In the genomic region with DNA sequence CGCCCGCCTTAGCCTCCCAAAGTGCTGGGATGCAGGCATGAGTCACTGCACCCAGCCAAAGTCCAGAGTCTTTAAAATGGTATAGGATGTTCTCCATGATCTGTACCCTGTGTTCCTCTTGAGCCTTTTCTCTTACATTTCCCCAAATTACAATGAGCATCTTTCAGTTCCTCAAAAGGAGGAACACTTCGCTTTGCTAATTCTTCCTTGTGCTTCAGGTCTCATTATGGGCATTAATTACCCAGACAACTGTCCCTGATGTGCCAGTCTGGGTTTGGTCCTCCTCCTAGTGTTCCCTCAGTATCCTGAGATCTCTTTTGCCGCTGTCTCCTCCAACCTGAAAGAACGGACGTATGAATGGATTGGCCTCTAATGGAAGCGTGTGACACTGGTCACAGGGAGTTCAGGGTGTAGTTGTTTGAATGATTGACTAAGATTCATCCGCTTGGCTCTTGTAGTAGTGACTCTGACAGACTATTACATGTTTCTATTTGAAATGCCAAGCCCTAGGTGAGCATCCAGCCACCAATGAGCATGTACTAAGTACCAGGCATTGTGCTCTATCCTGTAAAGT, we compare ENCODE assay signal across 1 cellular context.
TF ChIP-seq lines count a peak whose summit lies in the region.

No MANE protein-coding gene starts in this region.

TF ChIP-seq in GM12878, 131 proteins besides CTCF, POLR2A, EP300 and RAD21 (continued from another document):
- TF ChIP-seq CUX1 (IDR thresholded peaks at IDR 0.05; ENCODE audit: insufficient replicate concordance, low read depth, low read length) (peak; percentile 11), NR2F1 (conservative IDR thresholded peaks at IDR 0.05) (no peak), IKZF1 (conservative IDR thresholded peaks at IDR 0.05) (peak; percentile 96), SMAD1 (IDR thresholded peaks at IDR 0.05; ENCODE audit: low read depth, partially characterized antibody) (no peak), BHLHE40 (IDR thresholded peaks at IDR 0.05; ENCODE audit: borderline replicate concordance in 1 of 2, low read depth in 2 of 2, low read length in 1 of 2) (0 out of 4 replicates have a peak, but pooled peaks of 1 of the 2 experiments have one; percentile 10), STAT3 (IDR thresholded peaks at IDR 0.05; ENCODE audit: low read depth, low read length) (no peak), CEBPB (IDR thresholded peaks at IDR 0.05; ENCODE audit: borderline replicate concordance in 1 of 2, low read depth in 2 of 2, low read length in 2 of 2) (0 out of 4 replicates have a peak, but pooled peaks of 1 of the 2 experiments have one; percentile 31), BCL11A (IDR thresholded peaks at IDR 0.05; ENCODE audit: low read depth, low read length) (peak; percentile 70; the same call in 1 of the 2 replicates), PAX5 (IDR thresholded peaks at IDR 0.05; ENCODE audit: borderline replicate concordance, low read depth, low read length) (no peak), JUNB (IDR thresholded peaks at IDR 0.05) (peak; percentile 52), CREM (IDR thresholded peaks at IDR 0.05; ENCODE audit: low read depth) (0 out of 2 replicates have a peak, but pooled peaks have one; percentile 38), ATF7 (IDR thresholded peaks at IDR 0.05; ENCODE audit: low read depth) (peak; percentile 21), CHD4 (IDR thresholded peaks at IDR 0.05) (no peak), FOS (IDR thresholded peaks at IDR 0.05; ENCODE audit: borderline replicate concordance, extremely low read depth, insufficient read length) (no peak), GABPA (IDR thresholded peaks at IDR 0.05; ENCODE audit: low read depth) (no peak), TCF12 (IDR thresholded peaks at IDR 0.05; ENCODE audit: low read depth, low read length) (no peak), MXI1 (IDR thresholded peaks at IDR 0.05; ENCODE audit: low read depth, low read length) (no peak), IRF4 (IDR thresholded peaks at IDR 0.05; ENCODE audit: low read depth, low read length) (peak; percentile 97), CBX5 (IDR thresholded peaks at IDR 0.05; ENCODE audit: low read depth) (no peak), MTA2 (IDR thresholded peaks at IDR 0.05; ENCODE audit: low read depth) (peak; percentile 96), NBN (IDR thresholded peaks at IDR 0.05) (peak; percentile 81; the same call in 1 of the 2 replicates), RUNX3 (IDR thresholded peaks at IDR 0.05; ENCODE audit: low read length) (no peak), ZNF24 (IDR thresholded peaks at IDR 0.05) (peak; percentile 56; the same call in 1 of the 2 replicates), ZNF217 (IDR thresholded peaks at IDR 0.05) (peak; percentile 60; the same call in 1 of the 2 replicates), RELB (IDR thresholded peaks at IDR 0.05; ENCODE audit: low read depth) (peak; percentile 86; the same call in 1 of the 2 replicates), NFIC (IDR thresholded peaks at IDR 0.05; ENCODE audit: low read depth, low read length) (no peak; the same call in none of the 2 replicates), GATAD2B (conservative IDR thresholded peaks at IDR 0.05; ENCODE audit: low read depth) (peak; percentile 78), MTA3 (IDR thresholded peaks at IDR 0.05; ENCODE audit: borderline replicate concordance, low read length) (0 out of 2 replicates have a peak, but pooled peaks have one; percentile 48), DPF2 (IDR thresholded peaks at IDR 0.05) (peak; percentile 96), MYC (IDR thresholded peaks at IDR 0.05; ENCODE audit: insufficient read depth, insufficient read length, insufficient replicate concordance, low read length, severe bottlenecking) (no peak), ZZZ3 (IDR thresholded peaks at IDR 0.05; ENCODE audit: control insufficient read depth, insufficient read length, low read depth) (no peak), SP1 (IDR thresholded peaks at IDR 0.05; ENCODE audit: low read depth, low read length) (no peak), CHD1 (IDR thresholded peaks at IDR 0.05; ENCODE audit: low read depth, low read length) (no peak)
- TF ChIP-seq, protein P1, sequence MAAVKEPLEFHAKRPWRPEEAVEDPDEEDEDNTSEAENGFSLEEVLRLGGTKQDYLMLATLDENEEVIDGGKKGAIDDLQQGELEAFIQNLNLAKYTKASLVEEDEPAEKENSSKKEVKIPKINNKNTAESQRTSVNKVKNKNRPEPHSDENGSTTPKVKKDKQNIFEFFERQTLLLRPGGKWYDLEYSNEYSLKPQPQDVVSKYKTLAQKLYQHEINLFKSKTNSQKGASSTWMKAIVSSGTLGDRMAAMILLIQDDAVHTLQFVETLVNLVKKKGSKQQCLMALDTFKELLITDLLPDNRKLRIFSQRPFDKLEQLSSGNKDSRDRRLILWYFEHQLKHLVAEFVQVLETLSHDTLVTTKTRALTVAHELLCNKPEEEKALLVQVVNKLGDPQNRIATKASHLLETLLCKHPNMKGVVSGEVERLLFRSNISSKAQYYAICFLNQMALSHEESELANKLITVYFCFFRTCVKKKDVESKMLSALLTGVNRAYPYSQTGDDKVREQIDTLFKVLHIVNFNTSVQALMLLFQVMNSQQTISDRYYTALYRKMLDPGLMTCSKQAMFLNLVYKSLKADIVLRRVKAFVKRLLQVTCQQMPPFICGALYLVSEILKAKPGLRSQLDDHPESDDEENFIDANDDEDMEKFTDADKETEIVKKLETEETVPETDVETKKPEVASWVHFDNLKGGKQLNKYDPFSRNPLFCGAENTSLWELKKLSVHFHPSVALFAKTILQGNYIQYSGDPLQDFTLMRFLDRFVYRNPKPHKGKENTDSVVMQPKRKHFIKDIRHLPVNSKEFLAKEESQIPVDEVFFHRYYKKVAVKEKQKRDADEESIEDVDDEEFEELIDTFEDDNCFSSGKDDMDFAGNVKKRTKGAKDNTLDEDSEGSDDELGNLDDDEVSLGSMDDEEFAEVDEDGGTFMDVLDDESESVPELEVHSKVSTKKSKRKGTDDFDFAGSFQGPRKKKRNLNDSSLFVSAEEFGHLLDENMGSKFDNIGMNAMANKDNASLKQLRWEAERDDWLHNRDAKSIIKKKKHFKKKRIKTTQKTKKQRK (IDR thresholded peaks at IDR 0.05; ENCODE audit: low read depth, low read length): no peak
- TF ChIP-seq, protein P2, sequence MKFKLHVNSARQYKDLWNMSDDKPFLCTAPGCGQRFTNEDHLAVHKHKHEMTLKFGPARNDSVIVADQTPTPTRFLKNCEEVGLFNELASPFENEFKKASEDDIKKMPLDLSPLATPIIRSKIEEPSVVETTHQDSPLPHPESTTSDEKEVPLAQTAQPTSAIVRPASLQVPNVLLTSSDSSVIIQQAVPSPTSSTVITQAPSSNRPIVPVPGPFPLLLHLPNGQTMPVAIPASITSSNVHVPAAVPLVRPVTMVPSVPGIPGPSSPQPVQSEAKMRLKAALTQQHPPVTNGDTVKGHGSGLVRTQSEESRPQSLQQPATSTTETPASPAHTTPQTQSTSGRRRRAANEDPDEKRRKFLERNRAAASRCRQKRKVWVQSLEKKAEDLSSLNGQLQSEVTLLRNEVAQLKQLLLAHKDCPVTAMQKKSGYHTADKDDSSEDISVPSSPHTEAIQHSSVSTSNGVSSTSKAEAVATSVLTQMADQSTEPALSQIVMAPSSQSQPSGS (IDR thresholded peaks at IDR 0.05; ENCODE audit: low read length): no peak; the same call in 1 of the 2 replicates
- TF ChIP-seq, protein P3, sequence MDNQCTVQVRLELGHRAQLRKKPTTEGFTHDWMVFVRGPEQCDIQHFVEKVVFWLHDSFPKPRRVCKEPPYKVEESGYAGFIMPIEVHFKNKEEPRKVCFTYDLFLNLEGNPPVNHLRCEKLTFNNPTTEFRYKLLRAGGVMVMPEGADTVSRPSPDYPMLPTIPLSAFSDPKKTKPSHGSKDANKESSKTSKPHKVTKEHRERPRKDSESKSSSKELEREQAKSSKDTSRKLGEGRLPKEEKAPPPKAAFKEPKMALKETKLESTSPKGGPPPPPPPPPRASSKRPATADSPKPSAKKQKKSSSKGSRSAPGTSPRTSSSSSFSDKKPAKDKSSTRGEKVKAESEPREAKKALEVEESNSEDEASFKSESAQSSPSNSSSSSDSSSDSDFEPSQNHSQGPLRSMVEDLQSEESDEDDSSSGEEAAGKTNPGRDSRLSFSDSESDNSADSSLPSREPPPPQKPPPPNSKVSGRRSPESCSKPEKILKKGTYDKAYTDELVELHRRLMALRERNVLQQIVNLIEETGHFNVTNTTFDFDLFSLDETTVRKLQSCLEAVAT (IDR thresholded peaks at IDR 0.05): peak; percentile 62; the same call in 1 of the 2 replicates
